ENCODE assay signal across 28 cellular contexts in genomic region chr5:55625913-55626312, GRCh38.
DNase-seq lines count a peak whose midpoint lies in the region; ATAC-seq, FAIRE-seq and TF ChIP-seq lines count a peak whose summit lies in the region.
"Had no signal": no experiment of that assay in that cellular context is flagged by ENCODE, and none has a peak within 500 bp of the region (broad histone marks: within the 10 kb centered on the region; RNA-seq: fewer than 3 reads in every experiment).

No MANE protein-coding gene starts in this region.

- no peaks in the 10 kb centered on the region for H3K27me3 Mint-ChIP-seq in nephron (ENCODE audit: low read depth)
- H3K27me3 Mint-ChIP-seq: effector memory CD8-positive, alpha-beta T cell had no signal

- H3K9ac ChIP-seq in GM12878 (ENCODE audit: control insufficient read depth, insufficient read depth, low read length): no peak overlapping the region

- DNase-seq in left ventricle myocardium inferior (no peak), left cardiac atrium (no peak), GM12878 (ENCODE audit: low read depth, low spot score) (no peak), uterus (no peak), ACHN (no peak), NK-92 (lab: John Stamatoyannopoulos, UW; ENCODE audit: unreplicated experiment) (no peak), AG08396 (ENCODE audit: low spot score) (no peak)
- DNase-seq: activated CD4-positive, alpha-beta T cell treated with anti-CD3 and anti-CD28 coated beads, Interleukin-2, amount 50 U/mL, for 1 hour; activated CD8-positive, alpha-beta memory T cell treated with anti-CD3 and anti-CD28 coated beads, Interleukin-2, amount 50 U/mL, for 48 hours; activated gamma-delta T cell; effector memory CD8-positive, alpha-beta T cell; gastrocnemius medialis; hypothalamus; islet precursor cell; NCI-H1092 treated with DMSO at 0.1 percent for 48 hours; NCI-H2081; NCI-H774; stimulated activated CD4-positive, alpha-beta T cell treated with anti-CD3 and anti-CD28 coated beads, Interleukin-1b, Interleukin-23, amount 100 ng/mL, for 48 hours had no signal

- CTCF ChIA-PET in GM12878 (lab: Yijun Ruan, JAX): no interaction called here

- TF ChIP-seq CTCF in left ventricle myocardium inferior (IDR thresholded peaks at IDR 0.05; ENCODE audit: borderline replicate concordance) (no peak), GM12878 (IDR thresholded peaks at IDR 0.05 in 2 of 3, conservative IDR thresholded peaks at IDR 0.05 in 1 of 3; ENCODE audit: control insufficient read depth in 2 of 3, extremely low read depth in 1 of 3, insufficient read depth in 1 of 3, low read depth in 3 of 3, low read length in 3 of 3) (no peak), nephron (IDR thresholded peaks at IDR 0.05; ENCODE audit: unreplicated experiment in 3 of 3) (no peak), uterus (IDR thresholded peaks at IDR 0.05) (no peak)

- peak overlapping the region; percentile 65 to 99 (median 97) for H3K27ac Mint-ChIP-seq in nephron
- H3K27ac Mint-ChIP-seq: effector memory CD8-positive, alpha-beta T cell had no signal

- TF ChIP-seq POLR2A in GM12878 (IDR thresholded peaks at IDR 0.05; ENCODE audit: low read depth, low read length) (no peak), uterus (IDR thresholded peaks at IDR 0.05) (no peak)

- H3K4me3 Mint-ChIP-seq in nephron: peak overlapping the region in 1 of 3 experiments; percentile 2
- H3K4me3 Mint-ChIP-seq: CD14-positive monocyte; effector memory CD8-positive, alpha-beta T cell had no signal

- H3K4me2 ChIP-seq in GM12878 (ENCODE audit: control insufficient read depth, insufficient read depth): peak overlapping the region; percentile 7; the same call in 1 of the 2 replicates

- SMC1A ChIA-PET in GM12878 (lab: Charles Lee; ENCODE audit: uncharacterized antibody, unreplicated experiment): interaction anchor here (0.6 kb wide), 1 partner anchor 1450 kb away, joined by 3 read pairs; no protein-coding TSS in a partner anchor

- H3K79me2 ChIP-seq in GM12878 (ENCODE audit: control insufficient read depth, insufficient read depth, low read length): no peaks in the 10 kb centered on the region

- peaks cover 45% of the 10 kb centered on the region for H3K4me1 Mint-ChIP-seq in nephron

- H3K9me3 ChIP-seq in left ventricle myocardium inferior (replicated peaks): no peaks in the 10 kb centered on the region
- no peaks in the 10 kb centered on the region for H3K9me3 ChIP-seq in GM12878 (replicated peaks; ENCODE audit: control insufficient read depth, insufficient read depth, low read length)
- no peaks in the 10 kb centered on the region for H3K9me3 ChIP-seq in uterus
- H3K9me3 ChIP-seq: gastrocnemius medialis, prostate gland, vagina had no signal

- H2AFZ ChIP-seq in GM12878 (ENCODE audit: control insufficient read depth, low read depth, low read length): peak overlapping the region; percentile 29; the same call in 1 of the 2 replicates

- BruUV-seq in GM12878 (replicated peaks; lab: Mats Ljungman, UMichigan): no TSS peak

- no peaks in the 10 kb centered on the region for H3K27me3 ChIP-seq in left ventricle myocardium inferior (ENCODE audit: low read depth)
- no peaks in the 10 kb centered on the region for H3K27me3 ChIP-seq in GM12878 (replicated peaks in 1 of 2; ENCODE audit: control insufficient read depth in 2 of 2, insufficient read depth in 2 of 2, low read length in 1 of 2)
- no peaks in the 10 kb centered on the region for H3K27me3 ChIP-seq in uterus
- H3K27me3 ChIP-seq: gastrocnemius medialis, vagina had no signal

- TF ChIP-seq RAD21 in GM12878 (IDR thresholded peaks at IDR 0.05; ENCODE audit: insufficient read depth, low read depth, low read length): no peak

- intact Hi-C loops in left ventricle myocardium inferior (cut with micrococcal nuclease) (no loop called here), left cardiac atrium (cut with DNase I) (no loop called here), GM12878 (cut with micrococcal nuclease; ENCODE audit: unreplicated experiment) (no loop called here), uterus (cut with DNase I; ENCODE audit: low total_unique reads) (no loop called here)

- RAD21 ChIA-PET in GM12878 (lab: Charles Lee; ENCODE audit: unreplicated experiment): no interaction called here

- H3K4me1 ChIP-seq in left ventricle myocardium inferior: peaks cover 25% of the 10 kb centered on the region
- no peaks in the 10 kb centered on the region for H3K4me1 ChIP-seq in GM12878 (ENCODE audit: control insufficient read depth, insufficient read depth, low read length)
- peaks cover 0 to 7% of the 10 kb centered on the region in 2 donors for H3K4me1 ChIP-seq in uterus

- no peaks in the 10 kb centered on the region for H4K20me1 ChIP-seq in GM12878 (ENCODE audit: control insufficient read depth, insufficient read depth)

- H3K9me3 Mint-ChIP-seq in nephron: no peaks in the 10 kb centered on the region
- H3K9me3 Mint-ChIP-seq: CD14-positive monocyte; effector memory CD8-positive, alpha-beta T cell had no signal

- H3K4me3 ChIP-seq in left ventricle myocardium inferior (no peak overlapping the region), GM12878 (no peak overlapping the region), uterus (no peak overlapping the region)
- H3K4me3 ChIP-seq: gastrocnemius medialis, lung, prostate gland, skin epidermis, vagina had no signal

- ATAC-seq in left cardiac atrium (no peak), GM12878 (0 out of 3 replicates have a peak, but pooled peaks have one; percentile 21)
- ATAC-seq: effector memory CD8-positive, alpha-beta T cell; esophagus mucosa; HCT116; SK-N-SH treated with all-trans-retinoic acid at 6 μM for 48 hours had no signal

- POLR2A ChIA-PET in GM12878 (lab: Charles Lee): no interaction called here

- in situ Hi-C loops in GM12878 (cut with MboI) (no loop called here), ACHN (cut with HindIII; ENCODE audit: low pct_ligation_motif_present, low pct_unique_long_range_greater_than_20kb, low sequenced_read_pairs) (no loop called here)

- peak overlapping the region; percentile 3 for H3K27ac ChIP-seq in left ventricle myocardium inferior (replicated peaks)
- H3K27ac ChIP-seq in GM12878 (ENCODE audit: control insufficient read depth, insufficient read depth): peak overlapping the region; percentile 25; the same call in 1 of the 2 replicates
- H3K27ac ChIP-seq in uterus: peak overlapping the region; percentile 66 to 68

- FAIRE-seq in GM12878 (lab: Jason Lieb, UNC): no peak
- FAIRE-seq: bronchial epithelial cell had no signal

- TF ChIP-seq EP300 in GM12878 (IDR thresholded peaks at IDR 0.05; ENCODE audit: borderline replicate concordance in 1 of 2, control insufficient read depth in 1 of 2, low read depth in 2 of 2, low read length in 2 of 2): no peak

- peaks cover 5% of the 10 kb centered on the region for H3K36me3 Mint-ChIP-seq in nephron (ENCODE audit: low read depth)

- H3K36me3 ChIP-seq in left ventricle myocardium inferior (no peaks in the 10 kb centered on the region), GM12878 (ENCODE audit: control insufficient read depth in 2 of 2, insufficient read depth in 2 of 2, low read length in 1 of 2) (no peaks in the 10 kb centered on the region; a peak in 1 of 4 replicates), uterus (no peaks in the 10 kb centered on the region)
- H3K36me3 ChIP-seq: gastrocnemius medialis, prostate gland, vagina had no signal

TF ChIP-seq in GM12878, 131 proteins besides CTCF, POLR2A, EP300 and RAD21 (continues in another document):
- TF ChIP-seq SPI1 (IDR thresholded peaks at IDR 0.05; ENCODE audit: borderline replicate concordance, insufficient read depth, low read depth, low read length): no peak
- TF ChIP-seq IRF4 (IDR thresholded peaks at IDR 0.05; ENCODE audit: low read depth, low read length): no peak
- TF ChIP-seq, protein P1, sequence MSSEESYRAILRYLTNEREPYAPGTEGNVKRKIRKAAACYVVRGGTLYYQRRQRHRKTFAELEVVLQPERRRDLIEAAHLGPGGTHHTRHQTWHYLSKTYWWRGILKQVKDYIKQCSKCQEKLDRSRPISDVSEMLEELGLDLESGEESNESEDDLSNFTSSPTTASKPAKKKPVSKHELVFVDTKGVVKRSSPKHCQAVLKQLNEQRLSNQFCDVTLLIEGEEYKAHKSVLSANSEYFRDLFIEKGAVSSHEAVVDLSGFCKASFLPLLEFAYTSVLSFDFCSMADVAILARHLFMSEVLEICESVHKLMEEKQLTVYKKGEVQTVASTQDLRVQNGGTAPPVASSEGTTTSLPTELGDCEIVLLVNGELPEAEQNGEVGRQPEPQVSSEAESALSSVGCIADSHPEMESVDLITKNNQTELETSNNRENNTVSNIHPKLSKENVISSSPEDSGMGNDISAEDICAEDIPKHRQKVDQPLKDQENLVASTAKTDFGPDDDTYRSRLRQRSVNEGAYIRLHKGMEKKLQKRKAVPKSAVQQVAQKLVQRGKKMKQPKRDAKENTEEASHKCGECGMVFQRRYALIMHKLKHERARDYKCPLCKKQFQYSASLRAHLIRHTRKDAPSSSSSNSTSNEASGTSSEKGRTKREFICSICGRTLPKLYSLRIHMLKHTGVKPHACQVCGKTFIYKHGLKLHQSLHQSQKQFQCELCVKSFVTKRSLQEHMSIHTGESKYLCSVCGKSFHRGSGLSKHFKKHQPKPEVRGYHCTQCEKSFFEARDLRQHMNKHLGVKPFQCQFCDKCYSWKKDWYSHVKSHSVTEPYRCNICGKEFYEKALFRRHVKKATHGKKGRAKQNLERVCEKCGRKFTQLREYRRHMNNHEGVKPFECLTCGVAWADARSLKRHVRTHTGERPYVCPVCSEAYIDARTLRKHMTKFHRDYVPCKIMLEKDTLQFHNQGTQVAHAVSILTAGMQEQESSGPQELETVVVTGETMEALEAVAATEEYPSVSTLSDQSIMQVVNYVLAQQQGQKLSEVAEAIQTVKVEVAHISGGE (CRISPR knock-in tag; IDR thresholded peaks at IDR 0.05): no peak
- TF ChIP-seq E2F4 (IDR thresholded peaks at IDR 0.05; ENCODE audit: low read depth, low read length): no peak
- TF ChIP-seq CHD4 (IDR thresholded peaks at IDR 0.05): no peak
- TF ChIP-seq PAX8 (IDR thresholded peaks at IDR 0.05): no peak

Comparison
In these comparisons a context has a peak if more than half of its experiments do, and no peak if none do; other contexts are left out.
1. H3K27ac ChIP-seq: peak in every context shown above with its lines; median percentile 67 in uterus; 25 in GM12878; 3 in left ventricle myocardium inferior.